ENCODE assay signal across 15 cellular contexts in genomic region chr12:96441811-96442210, GRCh38. TPM values are rescaled to one million over a fixed set of nuclear protein-coding genes. Genes with fewer than 3 reads are reported as not detected.
DNase-seq lines count a peak whose midpoint lies in the region; ATAC-seq lines count a peak whose summit lies in the region.
"Had no signal": no experiment of that assay in that cellular context is flagged by ENCODE, and none has a peak within 500 bp of the region (broad histone marks: within the 10 kb centered on the region; RNA-seq: fewer than 3 reads in every experiment).

No MANE protein-coding gene starts in this region.

- H3K9me3 ChIP-seq in T-helper 17 cell (ENCODE audit: control insufficient read depth, low read length, poor library complexity, severe bottlenecking) = no peaks in the 10 kb centered on the region

- DNase-seq in activated naive CD4-positive, alpha-beta T cell (lab: John Stamatoyannopoulos, UW) = no peak
- DNase-seq in T-helper 17 cell (no peak), NCI-H345 treated with DMSO at 0.1 percent for 48 hours (lab: John Stamatoyannopoulos, UW; ENCODE audit: unreplicated experiment) (no peak), HuH-7 (ENCODE audit: low spot score) (no peak)
- DNase-seq in activated naive CD8-positive, alpha-beta T cell treated with anti-CD3 and anti-CD28 coated beads, Interleukin-2, amount 50 U/mL, for 24 hours = no peak
- no peak for DNase-seq in stimulated activated effector memory CD8-positive, alpha-beta T cell treated with anti-CD3 and anti-CD28 coated beads, Interleukin-12 subunit alpha, Interleukin-12 subunit beta, amount 100 ng/mL, for 72 hours (ENCODE audit: low spot score in 2 of 2)
- DNase-seq: ACHN, DMS153, EL, NCI-H1092 treated with DMSO at 0.1 percent for 48 hours, NCI-H1694 treated with DMSO at 0.1 percent for 48 hours, NCI-H774 had no signal

- no peaks in the 10 kb centered on the region for H3K36me3 Mint-ChIP-seq in activated naive CD4-positive, alpha-beta T cell treated with anti-CD3 and anti-CD28 coated beads, Interleukin-2, amount 50 U/mL, for 24 hours
- H3K36me3 Mint-ChIP-seq in T-helper 17 cell (ENCODE audit: low read depth) = no peaks in the 10 kb centered on the region
- no peaks in the 10 kb centered on the region for H3K36me3 Mint-ChIP-seq in activated naive CD8-positive, alpha-beta T cell treated with anti-CD3 and anti-CD28 coated beads, Interleukin-2, amount 50 U/mL, for 24 hours (ENCODE audit: low read depth)
- H3K36me3 Mint-ChIP-seq in stimulated activated effector memory CD8-positive, alpha-beta T cell treated with anti-CD3 and anti-CD28 coated beads, Interleukin-12 subunit alpha, Interleukin-12 subunit beta, amount 100 ng/mL, for 72 hours = no peaks in the 10 kb centered on the region

- ATAC-seq in T-helper 17 cell = no peak
- no peak for ATAC-seq in activated naive CD8-positive, alpha-beta T cell treated with anti-CD3 and anti-CD28 coated beads, Interleukin-2, amount 50 U/mL, for 24 hours
- no peak for ATAC-seq in stimulated activated effector memory CD8-positive, alpha-beta T cell treated with anti-CD3 and anti-CD28 coated beads, Interleukin-12 subunit alpha, Interleukin-12 subunit beta, amount 100 ng/mL, for 72 hours
- ATAC-seq: Right ventricle myocardium inferior had no signal

- H3K27ac Mint-ChIP-seq in activated naive CD4-positive, alpha-beta T cell treated with anti-CD3 and anti-CD28 coated beads, Interleukin-2, amount 50 U/mL, for 24 hours = peak overlapping the region; percentile 74
- peak overlapping the region; percentile 99 for H3K27ac Mint-ChIP-seq in T-helper 17 cell
- H3K27ac Mint-ChIP-seq in activated naive CD8-positive, alpha-beta T cell treated with anti-CD3 and anti-CD28 coated beads, Interleukin-2, amount 50 U/mL, for 24 hours = peak overlapping the region; percentile 77
- peak overlapping the region; percentile 51 for H3K27ac Mint-ChIP-seq in stimulated activated effector memory CD8-positive, alpha-beta T cell treated with anti-CD3 and anti-CD28 coated beads, Interleukin-12 subunit alpha, Interleukin-12 subunit beta, amount 100 ng/mL, for 72 hours
- H3K27ac Mint-ChIP-seq: B cell had no signal

- peaks cover 47% of the 10 kb centered on the region for H3K4me1 Mint-ChIP-seq in activated naive CD4-positive, alpha-beta T cell treated with anti-CD3 and anti-CD28 coated beads, Interleukin-2, amount 50 U/mL, for 24 hours
- H3K4me1 Mint-ChIP-seq in T-helper 17 cell = peaks cover 25% of the 10 kb centered on the region
- H3K4me1 Mint-ChIP-seq in activated naive CD8-positive, alpha-beta T cell treated with anti-CD3 and anti-CD28 coated beads, Interleukin-2, amount 50 U/mL, for 24 hours = peaks cover 48% of the 10 kb centered on the region
- H3K4me1 Mint-ChIP-seq in stimulated activated effector memory CD8-positive, alpha-beta T cell treated with anti-CD3 and anti-CD28 coated beads, Interleukin-12 subunit alpha, Interleukin-12 subunit beta, amount 100 ng/mL, for 72 hours = peaks cover 39% of the 10 kb centered on the region

- no peaks in the 10 kb centered on the region for H3K9me3 Mint-ChIP-seq in activated naive CD4-positive, alpha-beta T cell treated with anti-CD3 and anti-CD28 coated beads, Interleukin-2, amount 50 U/mL, for 24 hours
- H3K9me3 Mint-ChIP-seq in activated naive CD8-positive, alpha-beta T cell treated with anti-CD3 and anti-CD28 coated beads, Interleukin-2, amount 50 U/mL, for 24 hours = peaks cover 7% of the 10 kb centered on the region
- H3K9me3 Mint-ChIP-seq in stimulated activated effector memory CD8-positive, alpha-beta T cell treated with anti-CD3 and anti-CD28 coated beads, Interleukin-12 subunit alpha, Interleukin-12 subunit beta, amount 100 ng/mL, for 72 hours = no peaks in the 10 kb centered on the region

- no peaks in the 10 kb centered on the region for H3K27me3 Mint-ChIP-seq in activated naive CD4-positive, alpha-beta T cell treated with anti-CD3 and anti-CD28 coated beads, Interleukin-2, amount 50 U/mL, for 24 hours
- H3K27me3 Mint-ChIP-seq in T-helper 17 cell = no peaks in the 10 kb centered on the region
- H3K27me3 Mint-ChIP-seq in activated naive CD8-positive, alpha-beta T cell treated with anti-CD3 and anti-CD28 coated beads, Interleukin-2, amount 50 U/mL, for 24 hours = no peaks in the 10 kb centered on the region
- H3K27me3 Mint-ChIP-seq: B cell had no signal

- H3K4me3 Mint-ChIP-seq in activated naive CD4-positive, alpha-beta T cell treated with anti-CD3 and anti-CD28 coated beads, Interleukin-2, amount 50 U/mL, for 24 hours = no peak overlapping the region
- no peak overlapping the region for H3K4me3 Mint-ChIP-seq in T-helper 17 cell
- no peak overlapping the region for H3K4me3 Mint-ChIP-seq in activated naive CD8-positive, alpha-beta T cell treated with anti-CD3 and anti-CD28 coated beads, Interleukin-2, amount 50 U/mL, for 24 hours
- no peak overlapping the region for H3K4me3 Mint-ChIP-seq in stimulated activated effector memory CD8-positive, alpha-beta T cell treated with anti-CD3 and anti-CD28 coated beads, Interleukin-12 subunit alpha, Interleukin-12 subunit beta, amount 100 ng/mL, for 72 hours
- H3K4me3 Mint-ChIP-seq: B cell had no signal

RNA-seq across cellular contexts. Expression of gene CDK17, which starts 41.6 kb away (rescaled TPM):
- 100 to 1,000 TPM; 123 to 131 TPM for total RNA-seq in T-helper 17 cell

RNA-seq across cellular contexts. Expression of gene CFAP54, which starts 47.6 kb away (rescaled TPM):
- total RNA-seq in T-helper 17 cell = 1 to 10 TPM; 1.2 to 1.3 TPM
